9 cellular contexts compared by ENCODE assay signal in the genomic region with DNA sequence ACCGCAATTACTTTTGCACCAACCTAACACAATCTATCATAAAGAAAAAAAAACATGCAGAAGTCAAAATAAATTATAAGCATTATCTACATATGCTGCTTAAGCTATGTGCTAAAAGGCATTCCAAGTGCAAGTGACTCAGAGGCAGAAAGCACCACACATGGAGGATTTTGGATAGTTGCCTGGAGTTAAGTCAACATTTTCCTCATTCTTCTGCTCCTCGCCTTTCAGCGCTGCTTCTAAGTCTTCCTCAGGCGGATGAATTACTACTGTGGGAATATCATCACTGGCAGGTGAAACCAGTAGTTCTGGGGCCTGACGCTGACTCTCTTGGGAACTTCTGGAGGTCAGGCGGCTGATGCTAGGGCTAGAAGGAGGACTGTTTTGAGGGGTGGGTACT. TPM values are rescaled to one million over a fixed set of nuclear protein-coding genes. Genes with fewer than 3 reads are reported as not detected.
DNase-seq lines count a peak whose midpoint lies in the region; ATAC-seq and TF ChIP-seq lines count a peak whose summit lies in the region.
"Had no signal": no experiment of that assay in that cellular context is flagged by ENCODE, and none has a peak within 500 bp of the region (broad histone marks: within the 10 kb centered on the region; RNA-seq: fewer than 3 reads in every experiment).

No MANE protein-coding gene starts in this region.

- TF ChIP-seq CTCF in foreskin fibroblast (IDR thresholded peaks at IDR 0.05; ENCODE audit: low read depth, low read length) (no peak), prostate gland (IDR thresholded peaks at IDR 0.05) (no peak)

- ATAC-seq in SK-N-SH treated with all-trans-retinoic acid at 6 μM for 48 hours, result peak; percentile 99
- no peak for ATAC-seq in HG03457 (IDR thresholded peaks at IDR 0.05; ENCODE audit: unreplicated experiment)
- ATAC-seq in HG03280 (IDR thresholded peaks at IDR 0.05; ENCODE audit: unreplicated experiment), result no peak
- ATAC-seq in GM18861 (IDR thresholded peaks at IDR 0.05; ENCODE audit: unreplicated experiment), result no peak

- H3K27me3 ChIP-seq in prostate gland (replicated peaks; ENCODE audit: insufficient read depth), result no peaks in the 10 kb centered on the region

- no peaks in the 10 kb centered on the region for H3K4me1 ChIP-seq in prostate gland (replicated peaks)

- H3K27ac ChIP-seq in prostate gland, result no peak overlapping the region

- peak; percentile 85 for DNase-seq in GM03348 (ENCODE audit: low spot score)
- DNase-seq in foreskin fibroblast, result peak; percentile 92 to 95
- peak; percentile 54 for DNase-seq in prostate gland (ENCODE audit: low spot score)
- DNase-seq in NCI-H1930 (lab: John Stamatoyannopoulos, UW), result no peak
- DNase-seq: NCI-H2081 had no signal

- H3K4me3 ChIP-seq in foreskin fibroblast (ENCODE audit: low read depth in 1 of 2, low read length in 2 of 2) (no peak overlapping the region), prostate gland (no peak overlapping the region)

- intact Hi-C loops in prostate gland (cut with DNase I), result no loop called here

- no peaks in the 10 kb centered on the region for H3K9me3 ChIP-seq in prostate gland

- TF ChIP-seq POLR2A in prostate gland (IDR thresholded peaks at IDR 0.05), result no peak

- H3K36me3 ChIP-seq in prostate gland, result no peaks in the 10 kb centered on the region

- 28% methylated on average over 6 of the region's 6 CpGs for WGBS in prostate gland

TF ChIP-seq in SK-N-SH treated with all-trans-retinoic acid at 6 μM for 48 hours, 23 proteins besides CTCF, POLR2A, EP300 and RAD21:
- 0 out of 2 replicates have a peak, but pooled peaks have one; percentile 58 for TF ChIP-seq GLIS3 (CRISPR knock-in tag; IDR thresholded peaks at IDR 0.05)
- TF ChIP-seq, protein P1, sequence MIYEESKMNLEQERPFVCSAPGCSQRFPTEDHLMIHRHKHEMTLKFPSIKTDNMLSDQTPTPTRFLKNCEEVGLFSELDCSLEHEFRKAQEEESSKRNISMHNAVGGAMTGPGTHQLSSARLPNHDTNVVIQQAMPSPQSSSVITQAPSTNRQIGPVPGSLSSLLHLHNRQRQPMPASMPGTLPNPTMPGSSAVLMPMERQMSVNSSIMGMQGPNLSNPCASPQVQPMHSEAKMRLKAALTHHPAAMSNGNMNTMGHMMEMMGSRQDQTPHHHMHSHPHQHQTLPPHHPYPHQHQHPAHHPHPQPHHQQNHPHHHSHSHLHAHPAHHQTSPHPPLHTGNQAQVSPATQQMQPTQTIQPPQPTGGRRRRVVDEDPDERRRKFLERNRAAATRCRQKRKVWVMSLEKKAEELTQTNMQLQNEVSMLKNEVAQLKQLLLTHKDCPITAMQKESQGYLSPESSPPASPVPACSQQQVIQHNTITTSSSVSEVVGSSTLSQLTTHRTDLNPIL (CRISPR knock-in tag; IDR thresholded peaks at IDR 0.05; ENCODE audit: low read depth), result no peak; the same call in 1 of the 2 replicates
- 0 out of 2 replicates have a peak, but pooled peaks have one; percentile 65 for TF ChIP-seq CSDC2 (CRISPR knock-in tag; IDR thresholded peaks at IDR 0.05)
- TF ChIP-seq ZNF565 (CRISPR knock-in tag; conservative IDR thresholded peaks at IDR 0.05; ENCODE audit: low read depth), result no peak
- no peak for TF ChIP-seq SNAI2 (CRISPR knock-in tag; IDR thresholded peaks at IDR 0.05)
- no peak for TF ChIP-seq RARB (CRISPR knock-in tag; IDR thresholded peaks at IDR 0.05)
- TF ChIP-seq, protein P2, sequence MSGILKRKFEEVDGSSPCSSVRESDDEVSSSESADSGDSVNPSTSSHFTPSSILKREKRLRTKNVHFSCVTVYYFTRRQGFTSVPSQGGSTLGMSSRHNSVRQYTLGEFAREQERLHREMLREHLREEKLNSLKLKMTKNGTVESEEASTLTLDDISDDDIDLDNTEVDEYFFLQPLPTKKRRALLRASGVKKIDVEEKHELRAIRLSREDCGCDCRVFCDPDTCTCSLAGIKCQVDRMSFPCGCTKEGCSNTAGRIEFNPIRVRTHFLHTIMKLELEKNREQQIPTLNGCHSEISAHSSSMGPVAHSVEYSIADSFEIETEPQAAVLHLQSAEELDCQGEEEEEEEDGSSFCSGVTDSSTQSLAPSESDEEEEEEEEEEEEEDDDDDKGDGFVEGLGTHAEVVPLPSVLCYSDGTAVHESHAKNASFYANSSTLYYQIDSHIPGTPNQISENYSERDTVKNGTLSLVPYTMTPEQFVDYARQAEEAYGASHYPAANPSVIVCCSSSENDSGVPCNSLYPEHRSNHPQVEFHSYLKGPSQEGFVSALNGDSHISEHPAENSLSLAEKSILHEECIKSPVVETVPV (CRISPR knock-in tag; IDR thresholded peaks at IDR 0.05), result no peak
- TF ChIP-seq ISL1 (CRISPR knock-in tag; IDR thresholded peaks at IDR 0.05), result peak; percentile 99
- peak; percentile 60 for TF ChIP-seq TOX (CRISPR knock-in tag; IDR thresholded peaks at IDR 0.05; ENCODE audit: borderline replicate concordance)
- no peak for TF ChIP-seq ZFP3 (CRISPR knock-in tag; IDR thresholded peaks at IDR 0.05)
- TF ChIP-seq TCF4 (CRISPR knock-in tag; IDR thresholded peaks at IDR 0.05; ENCODE audit: borderline replicate concordance), result no peak
- no peak for TF ChIP-seq BACH2 (CRISPR knock-in tag; IDR thresholded peaks at IDR 0.05; ENCODE audit: borderline replicate concordance)
- TF ChIP-seq, protein P3, sequence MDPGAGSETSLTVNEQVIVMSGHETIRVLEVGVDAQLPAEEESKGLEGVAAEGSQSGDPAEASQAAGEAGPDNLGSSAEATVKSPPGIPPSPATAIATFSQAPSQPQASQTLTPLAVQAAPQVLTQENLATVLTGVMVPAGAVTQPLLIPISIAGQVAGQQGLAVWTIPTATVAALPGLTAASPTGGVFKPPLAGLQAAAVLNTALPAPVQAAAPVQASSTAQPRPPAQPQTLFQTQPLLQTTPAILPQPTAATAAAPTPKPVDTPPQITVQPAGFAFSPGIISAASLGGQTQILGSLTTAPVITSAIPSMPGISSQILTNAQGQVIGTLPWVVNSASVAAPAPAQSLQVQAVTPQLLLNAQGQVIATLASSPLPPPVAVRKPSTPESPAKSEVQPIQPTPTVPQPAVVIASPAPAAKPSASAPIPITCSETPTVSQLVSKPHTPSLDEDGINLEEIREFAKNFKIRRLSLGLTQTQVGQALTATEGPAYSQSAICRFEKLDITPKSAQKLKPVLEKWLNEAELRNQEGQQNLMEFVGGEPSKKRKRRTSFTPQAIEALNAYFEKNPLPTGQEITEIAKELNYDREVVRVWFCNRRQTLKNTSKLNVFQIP (CRISPR knock-in tag; IDR thresholded peaks at IDR 0.05; ENCODE audit: borderline replicate concordance, low read depth), result no peak
- no peak for TF ChIP-seq PPARA (CRISPR knock-in tag; IDR thresholded peaks at IDR 0.05; ENCODE audit: borderline replicate concordance)
- TF ChIP-seq, protein P4, sequence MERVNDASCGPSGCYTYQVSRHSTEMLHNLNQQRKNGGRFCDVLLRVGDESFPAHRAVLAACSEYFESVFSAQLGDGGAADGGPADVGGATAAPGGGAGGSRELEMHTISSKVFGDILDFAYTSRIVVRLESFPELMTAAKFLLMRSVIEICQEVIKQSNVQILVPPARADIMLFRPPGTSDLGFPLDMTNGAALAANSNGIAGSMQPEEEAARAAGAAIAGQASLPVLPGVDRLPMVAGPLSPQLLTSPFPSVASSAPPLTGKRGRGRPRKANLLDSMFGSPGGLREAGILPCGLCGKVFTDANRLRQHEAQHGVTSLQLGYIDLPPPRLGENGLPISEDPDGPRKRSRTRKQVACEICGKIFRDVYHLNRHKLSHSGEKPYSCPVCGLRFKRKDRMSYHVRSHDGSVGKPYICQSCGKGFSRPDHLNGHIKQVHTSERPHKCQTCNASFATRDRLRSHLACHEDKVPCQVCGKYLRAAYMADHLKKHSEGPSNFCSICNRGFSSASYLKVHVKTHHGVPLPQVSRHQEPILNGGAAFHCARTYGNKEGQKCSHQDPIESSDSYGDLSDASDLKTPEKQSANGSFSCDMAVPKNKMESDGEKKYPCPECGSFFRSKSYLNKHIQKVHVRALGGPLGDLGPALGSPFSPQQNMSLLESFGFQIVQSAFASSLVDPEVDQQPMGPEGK (CRISPR knock-in tag; IDR thresholded peaks at IDR 0.05; ENCODE audit: borderline replicate concordance), result peak; percentile 74; the same call in 1 of the 2 replicates

RNA-seq across cellular contexts. Expression of a gene that starts 53.1 kb away (rescaled TPM):
- 10 to 100 TPM; 23.5 to 31.1 TPM for total RNA-seq in prostate gland

Comparison
In these comparisons a context has a peak if more than half of its experiments do, and no peak if none do; other contexts are left out.
1. DNase-seq: peak in GM03348 (single experiment), foreskin fibroblast (2 of 2) and prostate gland (single experiment); none in NCI-H1930 (0 of 2).